ENCODE assay signal across 23 cellular contexts in genomic region chr20:51668932-51669331, GRCh38.
DNase-seq lines count a peak whose midpoint lies in the region; ATAC-seq, FAIRE-seq and TF ChIP-seq lines count a peak whose summit lies in the region.
"Had no signal": no experiment of that assay in that cellular context is flagged by ENCODE, and none has a peak within 500 bp of the region (broad histone marks: within the 10 kb centered on the region; RNA-seq: fewer than 3 reads in every experiment).

No MANE protein-coding gene starts in this region.

- CTCF ChIA-PET in HepG2 (lab: Yijun Ruan, JAX; ENCODE audit: low intra/inter-chr PET ratio, low total read pairs) = no interaction called here

- H3K4me2 ChIP-seq in HepG2 (ENCODE audit: low read depth, low read length) = no peak overlapping the region
- H3K4me2 ChIP-seq: BLaER1 had no signal

- H3K27ac ChIP-seq in HepG2 (ENCODE audit: extremely low read length, insufficient read depth, low read length) = no peak overlapping the region
- no peak overlapping the region for H3K27ac ChIP-seq in right lobe of liver
- H3K27ac ChIP-seq in spleen = no peak overlapping the region
- H3K27ac ChIP-seq: 22Rv1, BLaER1, C4-2B, GM23248 had no signal

- TF ChIP-seq RAD21 in HepG2 (CRISPR knock-in tag; IDR thresholded peaks at IDR 0.05) = no peak

- H3K27me3 ChIP-seq in HepG2 (ENCODE audit: control insufficient read depth in 1 of 2, insufficient read depth in 2 of 2, low read length in 2 of 2) (no peaks in the 10 kb centered on the region), right lobe of liver (no peaks in the 10 kb centered on the region), bronchial epithelial cell (ENCODE audit: control insufficient read depth, insufficient read depth, low read length) (peaks cover 2% of the 10 kb centered on the region), spleen (replicated peaks in 1 of 7) (no peaks in the 10 kb centered on the region)
- H3K27me3 ChIP-seq: BLaER1 had no signal

- peaks cover 24 to 33% of the 10 kb centered on the region in 2 experiments for H3K36me3 ChIP-seq in HepG2 (replicated peaks in 1 of 2; ENCODE audit: control insufficient read depth in 1 of 2, insufficient read depth in 2 of 2, low read length in 2 of 2)
- H3K36me3 ChIP-seq in right lobe of liver = peaks cover 0 to 4% (median 0%) of the 10 kb centered on the region in 4 donors
- peaks cover 5% of the 10 kb centered on the region for H3K36me3 ChIP-seq in bronchial epithelial cell (ENCODE audit: control insufficient read depth, insufficient read depth, low read length)
- peaks cover 0 to 35% (median 0%) of the 10 kb centered on the region in 6 donors for H3K36me3 ChIP-seq in spleen

- no peaks in the 10 kb centered on the region for H4K20me1 ChIP-seq in HepG2 (ENCODE audit: insufficient read depth, low read length)
- H4K20me1 ChIP-seq: BLaER1 had no signal

- in situ Hi-C loops in HepG2 (cut with HindIII; ENCODE audit: extremely low pct_ligation_motif_present, low pct_unique_long_range_greater_than_20kb) = no loop called here

- no peaks in the 10 kb centered on the region for H3K79me2 ChIP-seq in HepG2 (ENCODE audit: insufficient read depth, low read length)

- intact Hi-C loops in HepG2 (cut with micrococcal nuclease; ENCODE audit: unreplicated experiment) (no loop called here), right lobe of liver (cut with DNase I) (no loop called here), spleen (cut with DNase I; ENCODE audit: low total_unique reads) (no loop called here)

- WGBS in HepG2 (ENCODE audit: low lambda C conversion rate) = 90% methylated on average over 7 of the region's 7 CpGs
- WGBS in right lobe of liver (ENCODE audit: insufficient coverage, low coverage, low lambda C conversion rate, missing lambda C conversion rate) = 87% methylated on average over 6 of the region's 7 CpGs
- 86 to 96% (median 91%) methylated on average over 7 of the region's 7 CpGs for WGBS in spleen, 5 donors

- no peak for DNase-seq in HepG2 (ENCODE audit: low spot score)
- no peak for DNase-seq in right lobe of liver
- peak; percentile 6 for DNase-seq in bronchial epithelial cell (ENCODE audit: low read depth)
- DNase-seq in spleen = peak; percentile 11
- DNase-seq in H4 (ENCODE audit: low spot score) = no peak
- DNase-seq in activated T-cell treated with anti-CD3 and anti-CD28 coated beads, Interleukin-2, amount 50 U/mL, for 48 hours = no peak
- DNase-seq: Caco-2; CD4-positive, CD25-positive, alpha-beta regulatory T cell; CD8-positive, alpha-beta T cell; DMS153; DND-41; GM23248; H9 had no signal

- TF ChIP-seq CTCF in HepG2 (CRISPR knock-in tag; IDR thresholded peaks at IDR 0.05) (no peak), right lobe of liver (IDR thresholded peaks at IDR 0.05) (no peak), bronchial epithelial cell (IDR thresholded peaks at IDR 0.05; ENCODE audit: insufficient read depth, low read length, severe bottlenecking) (no peak), spleen (IDR thresholded peaks at IDR 0.05 in 8 of 11, conservative IDR thresholded peaks at IDR 0.05 in 3 of 11) (no peak)

- H3K9me3 ChIP-seq in HepG2 (ENCODE audit: low read length) (no peaks in the 10 kb centered on the region), right lobe of liver (no peaks in the 10 kb centered on the region), spleen (no peaks in the 10 kb centered on the region)
- H3K9me3 ChIP-seq: BLaER1, Caco-2 had no signal

- TF ChIP-seq EP300 in HepG2 (IDR thresholded peaks at IDR 0.05; ENCODE audit: low read depth in 2 of 2, low read length in 2 of 2) (no peak), HepG2 (CRISPR knock-in tag; IDR thresholded peaks at IDR 0.05; ENCODE audit: borderline replicate concordance) (no peak)

- POLR2A ChIA-PET in HepG2 (lab: Yijun Ruan, JAX) = no interaction called here

- no peak for TF ChIP-seq POLR2A in HepG2 (IDR thresholded peaks at IDR 0.05; ENCODE audit: insufficient read depth in 1 of 2, low read depth in 2 of 2, low read length in 2 of 2)
- no peak for TF ChIP-seq POLR2A in right lobe of liver (IDR thresholded peaks at IDR 0.05)
- TF ChIP-seq POLR2A in spleen (IDR thresholded peaks at IDR 0.05) = no peak

- H3K4me3 ChIP-seq in HepG2 (replicated peaks in 1 of 3; ENCODE audit: insufficient read depth in 1 of 3, low read depth in 2 of 3, low read length in 3 of 3) (no peak overlapping the region), right lobe of liver (no peak overlapping the region), bronchial epithelial cell (ENCODE audit: low read depth, low read length) (no peak overlapping the region), spleen (no peak overlapping the region)
- H3K4me3 ChIP-seq: BLaER1, GM23248 had no signal

- no TSS peak for BruUV-seq in HepG2 (replicated peaks; lab: Mats Ljungman, UMichigan)

- FAIRE-seq in HepG2 (lab: Jason Lieb, UNC) = peak; percentile 43
- FAIRE-seq in bronchial epithelial cell (lab: Jason Lieb, UNC) = no peak
- FAIRE-seq: A204.1, G401.6, GM12892, H1 had no signal

- H3K4me1 ChIP-seq in HepG2 (ENCODE audit: insufficient read depth, low read length) (peaks cover 14% of the 10 kb centered on the region), right lobe of liver (no peaks in the 10 kb centered on the region), spleen (peaks cover 0 to 14% (median 0%) of the 10 kb centered on the region in 6 donors)
- H3K4me1 ChIP-seq: BLaER1 had no signal

- no peak overlapping the region for H2AFZ ChIP-seq in HepG2 (ENCODE audit: low read length)
- H2AFZ ChIP-seq: GM23248 had no signal

- no peak for ATAC-seq in HepG2
- no peak for ATAC-seq in right lobe of liver
- ATAC-seq in esophagus mucosa = peak; percentile 67
- no peak for ATAC-seq in HG02840 (IDR thresholded peaks at IDR 0.05; ENCODE audit: low FRiP score, unreplicated experiment)
- ATAC-seq: CD8-positive, alpha-beta T cell; HCT116 had no signal

- H3K9ac ChIP-seq in HepG2 (ENCODE audit: insufficient read depth, low read depth, low read length) = no peak overlapping the region
- H3K9ac ChIP-seq: BLaER1, GM23248 had no signal

TF ChIP-seq in HepG2, 621 proteins besides CTCF, POLR2A, EP300 and RAD21:
- TF ChIP-seq NCOA2 (CRISPR knock-in tag; IDR thresholded peaks at IDR 0.05) (no peak), ZNF720 (CRISPR knock-in tag; IDR thresholded peaks at IDR 0.05) (no peak), MYC (CRISPR knock-in tag; IDR thresholded peaks at IDR 0.05; ENCODE audit: borderline replicate concordance) (no peak), CEBPZ (IDR thresholded peaks at IDR 0.05; ENCODE audit: low read length) (no peak), ZBTB7B (CRISPR knock-in tag; IDR thresholded peaks at IDR 0.05) (no peak), ZNF282 (IDR thresholded peaks at IDR 0.05; ENCODE audit: partially characterized antibody) (no peak), ZNF20 (CRISPR knock-in tag; IDR thresholded peaks at IDR 0.05) (no peak), DBP (CRISPR knock-in tag; IDR thresholded peaks at IDR 0.05; ENCODE audit: not compliant biosample characterization) (no peak)
TF ChIP-seq in HepG2: peak in this region for 0.

Comparison
In these comparisons a context has a peak if more than half of its experiments do, and no peak if none do; other contexts are left out.
1. DNase-seq: peak in bronchial epithelial cell (single experiment) and spleen (single experiment); none in HepG2 (single experiment), right lobe of liver (0 of 3), H4 (single experiment) and activated T-cell treated with anti-CD3 and anti-CD28 coated beads, Interleukin-2, amount 50 U/mL, for 48 hours (0 of 2).